In the genomic region with DNA sequence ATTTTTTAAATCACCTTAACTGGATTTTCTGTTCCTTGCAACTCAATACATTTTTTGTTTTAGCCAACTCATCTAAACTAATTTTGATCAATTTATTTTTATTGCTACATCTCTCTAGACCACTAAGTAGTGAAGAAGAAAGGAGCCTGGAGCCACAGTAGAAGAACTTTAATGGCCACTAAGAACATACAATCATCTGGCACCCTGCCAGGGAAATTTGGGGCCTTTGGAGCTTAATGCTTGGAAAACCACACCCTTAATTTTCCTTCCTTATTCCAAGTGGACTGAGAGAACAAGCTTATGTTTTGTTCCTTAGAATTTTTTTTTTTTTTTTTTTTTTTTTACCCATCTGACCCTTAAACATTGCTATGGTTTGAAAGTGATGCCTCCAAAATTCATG, we compare ENCODE assay signal across 13 cellular contexts.
"Had no signal": no experiment of that assay in that cellular context is flagged by ENCODE, and none has a peak within 500 bp of the region (broad histone marks: within the 10 kb centered on the region; RNA-seq: fewer than 3 reads in every experiment).

No MANE protein-coding gene starts in this region.

- H3K27me3 ChIP-seq: gastroesophageal sphincter, upper lobe of left lung had no signal

- H3K4me2 ChIP-seq: smooth muscle cell had no signal

- H3K9me3 ChIP-seq: prostate gland had no signal

- H3K4me3 ChIP-seq: gastroesophageal sphincter, prostate gland, smooth muscle cell, upper lobe of left lung had no signal

- DNase-seq: activated CD4-positive, alpha-beta T cell treated with anti-CD3 and anti-CD28 coated beads, Interleukin-2, amount 50 U/mL, for 48 hours; activated naive CD4-positive, alpha-beta T cell treated with anti-CD3 and anti-CD28 coated beads for 36 hours; kidney; stimulated activated CD4-positive, alpha-beta T cell treated with anti-CD3 and anti-CD28 coated beads, Interleukin-4, amount 100 ng/mL, for 4 hours; stimulated activated CD8-positive, alpha-beta memory T cell treated with anti-CD3 and anti-CD28 coated beads, Interleukin-4, amount 100 ng/mL, for 48 hours; T-helper 17 cell; upper lobe of left lung; WERI-Rb-1 had no signal

- H3K36me3 ChIP-seq: prostate gland, WERI-Rb-1 had no signal

- ATAC-seq: activated T-helper 17 cell treated with anti-CD3 and anti-CD28 coated beads, Interleukin-2, amount 50 U/mL, for 72 hours; gastroesophageal sphincter; right cardiac atrium; T-helper 17 cell had no signal

- H3K27ac ChIP-seq: gastroesophageal sphincter, prostate gland, upper lobe of left lung, WERI-Rb-1 had no signal

- H3K4me1 ChIP-seq: gastroesophageal sphincter, prostate gland, upper lobe of left lung had no signal
